In the genomic region with DNA sequence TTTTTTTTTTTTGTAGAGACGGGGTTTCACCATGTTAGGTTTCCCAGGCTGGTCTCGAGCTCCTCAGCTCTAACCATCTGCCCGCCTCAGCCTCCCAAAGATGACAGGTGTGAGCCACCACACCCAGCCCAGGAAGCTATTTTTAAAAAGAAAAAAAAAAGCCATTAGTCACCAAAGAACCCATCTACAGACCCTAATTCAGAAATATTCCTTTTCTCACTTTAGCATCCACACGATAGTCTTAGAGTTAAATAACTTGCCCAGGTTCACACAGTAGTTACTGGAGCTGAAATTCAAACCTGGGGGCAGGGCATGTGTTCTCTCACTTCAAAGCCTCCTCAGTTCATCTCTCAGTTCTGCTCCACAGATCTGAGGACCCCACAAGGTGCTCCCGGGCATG, we compare ENCODE assay signal across 1 cellular context.
TF ChIP-seq lines count a peak whose summit lies in the region.

No MANE protein-coding gene starts in this region.

TF ChIP-seq in WTC11, 78 proteins besides CTCF, POLR2A, EP300 and RAD21 (continued from another document):
- TF ChIP-seq, protein P1, sequence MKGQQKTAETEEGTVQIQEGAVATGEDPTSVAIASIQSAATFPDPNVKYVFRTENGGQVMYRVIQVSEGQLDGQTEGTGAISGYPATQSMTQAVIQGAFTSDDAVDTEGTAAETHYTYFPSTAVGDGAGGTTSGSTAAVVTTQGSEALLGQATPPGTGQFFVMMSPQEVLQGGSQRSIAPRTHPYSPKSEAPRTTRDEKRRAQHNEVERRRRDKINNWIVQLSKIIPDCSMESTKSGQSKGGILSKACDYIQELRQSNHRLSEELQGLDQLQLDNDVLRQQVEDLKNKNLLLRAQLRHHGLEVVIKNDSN (CRISPR knock-in tag; IDR thresholded peaks at IDR 0.05) = no peak
- TF ChIP-seq, protein P2, sequence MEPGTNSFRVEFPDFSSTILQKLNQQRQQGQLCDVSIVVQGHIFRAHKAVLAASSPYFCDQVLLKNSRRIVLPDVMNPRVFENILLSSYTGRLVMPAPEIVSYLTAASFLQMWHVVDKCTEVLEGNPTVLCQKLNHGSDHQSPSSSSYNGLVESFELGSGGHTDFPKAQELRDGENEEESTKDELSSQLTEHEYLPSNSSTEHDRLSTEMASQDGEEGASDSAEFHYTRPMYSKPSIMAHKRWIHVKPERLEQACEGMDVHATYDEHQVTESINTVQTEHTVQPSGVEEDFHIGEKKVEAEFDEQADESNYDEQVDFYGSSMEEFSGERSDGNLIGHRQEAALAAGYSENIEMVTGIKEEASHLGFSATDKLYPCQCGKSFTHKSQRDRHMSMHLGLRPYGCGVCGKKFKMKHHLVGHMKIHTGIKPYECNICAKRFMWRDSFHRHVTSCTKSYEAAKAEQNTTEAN (CRISPR knock-in tag; IDR thresholded peaks at IDR 0.05) = no peak
- TF ChIP-seq, protein P3, sequence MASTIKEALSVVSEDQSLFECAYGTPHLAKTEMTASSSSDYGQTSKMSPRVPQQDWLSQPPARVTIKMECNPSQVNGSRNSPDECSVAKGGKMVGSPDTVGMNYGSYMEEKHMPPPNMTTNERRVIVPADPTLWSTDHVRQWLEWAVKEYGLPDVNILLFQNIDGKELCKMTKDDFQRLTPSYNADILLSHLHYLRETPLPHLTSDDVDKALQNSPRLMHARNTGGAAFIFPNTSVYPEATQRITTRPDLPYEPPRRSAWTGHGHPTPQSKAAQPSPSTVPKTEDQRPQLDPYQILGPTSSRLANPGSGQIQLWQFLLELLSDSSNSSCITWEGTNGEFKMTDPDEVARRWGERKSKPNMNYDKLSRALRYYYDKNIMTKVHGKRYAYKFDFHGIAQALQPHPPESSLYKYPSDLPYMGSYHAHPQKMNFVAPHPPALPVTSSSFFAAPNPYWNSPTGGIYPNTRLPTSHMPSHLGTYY (CRISPR knock-in tag; IDR thresholded peaks at IDR 0.05) = no peak
- TF ChIP-seq, protein P4, sequence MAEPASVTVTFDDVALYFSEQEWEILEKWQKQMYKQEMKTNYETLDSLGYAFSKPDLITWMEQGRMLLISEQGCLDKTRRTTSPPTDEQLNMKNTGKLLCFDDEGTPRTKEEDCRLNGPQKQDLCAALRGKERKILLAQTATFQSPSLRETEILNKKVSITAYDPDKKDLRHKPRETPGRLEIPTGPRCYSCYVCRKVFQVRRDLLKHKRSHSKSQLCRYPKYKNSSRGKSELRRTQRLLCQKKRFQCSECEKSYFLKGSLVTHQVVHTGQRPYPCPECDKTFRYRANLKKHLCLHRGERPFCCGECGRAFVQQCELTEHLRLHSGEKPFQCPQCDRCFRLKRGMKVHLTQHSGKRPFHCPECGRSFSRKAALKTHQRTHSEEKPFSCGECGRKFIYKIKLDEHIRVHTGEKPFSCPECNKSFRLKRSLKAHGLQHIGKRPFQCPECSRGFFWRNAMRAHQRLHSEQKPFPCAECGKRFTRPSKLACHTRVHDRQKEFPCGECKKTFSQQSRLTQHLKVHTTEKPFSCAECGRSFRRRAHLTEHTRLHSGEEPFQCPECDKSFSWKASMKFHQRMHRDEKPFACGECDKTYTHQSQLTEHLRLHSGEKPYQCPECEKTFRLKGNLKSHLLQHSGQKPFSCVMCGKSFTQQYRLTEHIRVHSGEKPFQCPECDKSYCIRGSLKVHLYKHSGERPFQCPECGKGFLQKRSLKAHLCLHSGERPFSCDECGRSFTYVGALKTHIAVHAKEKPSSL (CRISPR knock-in tag; conservative IDR thresholded peaks at IDR 0.05) = no peak
